In the genomic region with DNA sequence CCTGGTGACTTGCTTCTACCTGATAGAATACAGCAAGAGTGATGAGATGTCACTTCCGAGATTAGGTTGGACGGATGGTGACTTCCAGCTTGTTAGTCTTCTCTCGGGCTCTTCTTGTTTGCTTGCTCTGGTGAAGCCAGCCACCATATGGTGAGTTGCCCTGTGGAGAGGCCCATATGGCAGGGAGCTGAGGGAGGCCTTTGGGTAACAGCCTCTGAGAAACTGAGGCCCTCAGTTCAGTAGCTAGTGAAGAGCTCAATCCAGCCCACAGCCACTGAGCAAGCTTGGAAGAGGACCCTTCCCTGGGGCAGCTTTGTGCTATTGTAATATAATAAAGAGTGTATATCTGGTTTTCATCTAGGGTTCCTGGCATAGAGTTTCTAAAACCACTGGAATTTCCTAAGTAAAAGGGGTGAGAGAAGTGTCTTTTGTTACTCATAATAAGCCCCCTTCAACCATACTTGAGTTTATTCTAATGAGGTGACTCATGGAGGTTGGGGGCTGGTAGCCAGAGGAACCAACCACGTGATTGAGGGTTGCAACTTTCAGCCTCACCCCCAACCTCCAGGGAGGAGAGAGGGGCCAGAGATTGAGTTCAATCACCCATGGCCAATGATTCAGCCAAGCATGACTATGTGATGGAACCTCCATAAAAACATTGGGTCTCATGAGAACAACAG, we compare ENCODE assay signal across 11 cellular contexts. TPM values are rescaled to one million over a fixed set of nuclear protein-coding genes. Genes with fewer than 3 reads are reported as not detected.
DNase-seq lines count a peak whose midpoint lies in the region; ATAC-seq, FAIRE-seq and TF ChIP-seq lines count a peak whose summit lies in the region.
"Had no signal": no experiment of that assay in that cellular context is flagged by ENCODE, and none has a peak within 500 bp of the region (broad histone marks: within the 10 kb centered on the region; RNA-seq: fewer than 3 reads in every experiment).

No MANE protein-coding gene starts in this region.

- no peak overlapping the region for H2BK15ac ChIP-seq in H9 (ENCODE audit: low read depth, low read length)

- H3K4me3 Mint-ChIP-seq in CD14-positive monocyte (no peak overlapping the region), astrocyte (ENCODE audit: unreplicated experiment) (no peak overlapping the region), H9 (no peak overlapping the region)

- H3K79me1 ChIP-seq in H9 (ENCODE audit: insufficient read depth, low read depth, low read length, poor library complexity, severe bottlenecking) = no peaks in the 10 kb centered on the region

- no peaks in the 10 kb centered on the region for H3K23me2 ChIP-seq in H9 (ENCODE audit: insufficient read length, low read depth, low read length, poor library complexity, severe bottlenecking)

- H3K9me3 Mint-ChIP-seq in CD14-positive monocyte (no peaks in the 10 kb centered on the region), astrocyte (ENCODE audit: unreplicated experiment) (no peaks in the 10 kb centered on the region), H9 (no peaks in the 10 kb centered on the region)

- no CpG with 5 or more reads among the region's 4 CpGs for WGBS in H9 (ENCODE audit: extremely low coverage, insufficient read length, low lambda C conversion rate)

- intact Hi-C loops in CD14-positive monocyte (cut with micrococcal nuclease) = loop anchor here in 1 of 2 donors (10.0 kb wide), 1 partner anchor 254 kb away; the partner anchor contains the start of gene MYEOV

- no peak overlapping the region for H3T11ph ChIP-seq in H9 (ENCODE audit: low read length)

- no peak overlapping the region for H2BK120ac ChIP-seq in H9 (ENCODE audit: low read depth, low read length, poor library complexity, severe bottlenecking)

- H2BK20ac ChIP-seq in H9 (ENCODE audit: low read depth, low read length, poor library complexity, severe bottlenecking) = no peak overlapping the region

- H3K4ac ChIP-seq in H9 (ENCODE audit: low read depth, low read length) = no peak overlapping the region

- no peak for ATAC-seq in HG02885 (IDR thresholded peaks at IDR 0.05; ENCODE audit: poor library complexity, unreplicated experiment)

- TF ChIP-seq CTCF in CD14-positive monocyte (IDR thresholded peaks at IDR 0.05) (no peak), astrocyte (IDR thresholded peaks at IDR 0.05; ENCODE audit: insufficient read depth, low read depth, low read length) (no peak), H9 (conservative IDR thresholded peaks at IDR 0.05) (no peak)

- H3K4me3 ChIP-seq in astrocyte (ENCODE audit: insufficient read depth, low read depth, low read length) = no peak overlapping the region
- H3K4me3 ChIP-seq in neuron (ENCODE audit: low read length) = no peak overlapping the region
- H3K4me3 ChIP-seq: left ventricle myocardium inferior, upper lobe of left lung had no signal

- H3K4me1 Mint-ChIP-seq in CD14-positive monocyte (peaks cover 54% of the 10 kb centered on the region), astrocyte (ENCODE audit: low read depth, unreplicated experiment) (peaks cover 24% of the 10 kb centered on the region), H9 (peaks cover 30 to 32% of the 10 kb centered on the region in 2 experiments)

- H3K4me1 ChIP-seq in astrocyte (ENCODE audit: insufficient read depth, low read length) = peaks cover 32% of the 10 kb centered on the region
- H3K4me1 ChIP-seq in neuron (ENCODE audit: insufficient read depth, low read length) = peaks cover 23% of the 10 kb centered on the region
- no peaks in the 10 kb centered on the region; the same call in 1 of the 2 replicates for H3K4me1 ChIP-seq in H9 (ENCODE audit: insufficient read depth, low read length)

- H3K27ac Mint-ChIP-seq in CD14-positive monocyte (peak overlapping the region in 6 of 7 donors; percentile 20 to 81 (median 71)), astrocyte (ENCODE audit: unreplicated experiment) (peak overlapping the region; percentile 38), H9 (no peak overlapping the region; a peak in 1 of 7 replicates)

- no peak overlapping the region for H2BK5ac ChIP-seq in H9 (ENCODE audit: insufficient read length, low read length)

- no peaks in the 10 kb centered on the region for H3K9me3 ChIP-seq in astrocyte (ENCODE audit: insufficient read depth, low read depth, low read length)
- H3K9me3 ChIP-seq in neuron (ENCODE audit: low read length) = no peaks in the 10 kb centered on the region
- no peaks in the 10 kb centered on the region for H3K9me3 ChIP-seq in H9 (ENCODE audit: control insufficient read depth, low read depth, low read length)
- H3K9me3 ChIP-seq: left ventricle myocardium inferior, upper lobe of left lung had no signal

- H4K20me1 ChIP-seq in astrocyte (ENCODE audit: insufficient read depth, low read length) (no peaks in the 10 kb centered on the region), H9 (ENCODE audit: control insufficient read depth, insufficient read depth, insufficient read length) (no peaks in the 10 kb centered on the region)

- H2BK12ac ChIP-seq in H9 (ENCODE audit: insufficient read length, low read depth, low read length) = no peak overlapping the region

- H2AFZ ChIP-seq in astrocyte (ENCODE audit: low read depth, low read length) (no peak overlapping the region), neuron (ENCODE audit: low read depth, low read length) (peak overlapping the region; percentile 9), H9 (ENCODE audit: low read length) (no peak overlapping the region)

- H3K18ac ChIP-seq in H9 (ENCODE audit: insufficient read length, low read depth, low read length) = no peak overlapping the region

- H3K23ac ChIP-seq in H9 (ENCODE audit: insufficient read length, low read depth, low read length) = no peak overlapping the region

- no peak overlapping the region for H2AK5ac ChIP-seq in H9 (ENCODE audit: insufficient read length, low read length)

- no peak overlapping the region for H4K91ac ChIP-seq in H9 (ENCODE audit: insufficient read length, low read depth, low read length)

- DNase-seq in CD14-positive monocyte (ENCODE audit: low spot score) (no peak), HK-2 (ENCODE audit: unreplicated experiment) (peak; percentile 58), astrocyte (ENCODE audit: low read depth) (peak; percentile 89), NOMO-1 (lab: John Stamatoyannopoulos, UW; ENCODE audit: unreplicated experiment in 2 of 2) (no peak), H9 (no peak)
- DNase-seq: activated CD4-positive, alpha-beta T cell treated with anti-CD3 and anti-CD28 coated beads, Interleukin-2, amount 50 U/mL, for 1 hour; left ventricle myocardium inferior; small intestine; upper lobe of left lung had no signal

- no peak overlapping the region for H4K8ac ChIP-seq in H9 (replicated peaks; ENCODE audit: insufficient read length, low read depth, low read length)

- H3K4me2 ChIP-seq in astrocyte (ENCODE audit: low read length) (peak overlapping the region; percentile 62), H9 (ENCODE audit: insufficient read depth, insufficient read length, low read length) (no peak overlapping the region)

- peak overlapping the region; percentile 65 for H3K27ac ChIP-seq in astrocyte (ENCODE audit: low read depth, low read length)
- H3K27ac ChIP-seq in H9 (ENCODE audit: insufficient read length, low read depth, low read length) = no peak overlapping the region
- H3K27ac ChIP-seq: upper lobe of left lung had no signal

- H3K36me3 Mint-ChIP-seq in CD14-positive monocyte (no peaks in the 10 kb centered on the region), astrocyte (ENCODE audit: low read depth, unreplicated experiment) (no peaks in the 10 kb centered on the region), H9 (ENCODE audit: insufficient read depth in 1 of 3, low read depth in 3 of 3) (no peaks in the 10 kb centered on the region)

- H3K9ac ChIP-seq in astrocyte (ENCODE audit: low read length) = peak overlapping the region; percentile 40
- no peak overlapping the region for H3K9ac ChIP-seq in H9 (ENCODE audit: extremely low read depth, insufficient read length, low read length)

- H3K14ac ChIP-seq in H9 (ENCODE audit: insufficient read depth, low read length) = no peak overlapping the region

- H3K36me3 ChIP-seq in astrocyte (ENCODE audit: insufficient read depth, low read length) = no peaks in the 10 kb centered on the region
- no peaks in the 10 kb centered on the region for H3K36me3 ChIP-seq in neuron (ENCODE audit: insufficient read depth, low read length)
- H3K36me3 ChIP-seq: left ventricle myocardium inferior, upper lobe of left lung had no signal

- peaks cover 0 to 2% (median 2%) of the 10 kb centered on the region in 3 donors for H3K27me3 Mint-ChIP-seq in CD14-positive monocyte (ENCODE audit: low read depth in 3 of 3)
- no peaks in the 10 kb centered on the region for H3K27me3 Mint-ChIP-seq in astrocyte (ENCODE audit: low read depth, unreplicated experiment)
- H3K27me3 Mint-ChIP-seq in H9 (ENCODE audit: low read depth) = no peaks in the 10 kb centered on the region

- no peak overlapping the region for H4K5ac ChIP-seq in H9 (ENCODE audit: insufficient read length, low read depth, low read length)

- no peaks in the 10 kb centered on the region for H3K79me2 ChIP-seq in astrocyte (ENCODE audit: insufficient read depth, low read length)
- no peaks in the 10 kb centered on the region for H3K79me2 ChIP-seq in H9 (ENCODE audit: insufficient read depth, low read length)

- no peak for FAIRE-seq in astrocyte (lab: Jason Lieb, UNC)
- FAIRE-seq: small intestine had no signal

- H3K27me3 ChIP-seq in astrocyte (ENCODE audit: insufficient read depth, low read length) (no peaks in the 10 kb centered on the region), neuron (ENCODE audit: insufficient read depth, low read length) (no peaks in the 10 kb centered on the region), H9 (ENCODE audit: insufficient read depth, low read length) (no peaks in the 10 kb centered on the region)
- H3K27me3 ChIP-seq: upper lobe of left lung had no signal

- no peak overlapping the region for H3K56ac ChIP-seq in H9 (ENCODE audit: insufficient read length, low read depth, low read length)

RNA-seq across cellular contexts. Expression of gene TPCN2, which starts 8.0 kb away (rescaled TPM):
- 10 to 100 TPM; 29.3 to 31.5 TPM for polyA plus RNA-seq in CD14-positive monocyte
- total RNA-seq in astrocyte = 8.4 and 9.5 TPM in 2 replicates
- 16.2 and 16.8 TPM in 2 replicates for total RNA-seq in H9 (2021)

RNA-seq across cellular contexts. Expression of gene MRGPRF, which starts 27.7 kb away (rescaled TPM):
- under 1 TPM in 1 of 2 donors, not detected in 1; 0.22 TPM for polyA plus RNA-seq in CD14-positive monocyte
- total RNA-seq in astrocyte (3.2 and 4.1 TPM in 2 replicates), H9 (2021) (4.0 and 4.3 TPM in 2 replicates)

RNA-seq across cellular contexts. Expression of gene MRGPRD, which starts 59.9 kb away (rescaled TPM):
- polyA plus RNA-seq in CD14-positive monocyte = not detected
- total RNA-seq in astrocyte (not detected in 2 replicates), H9 (2021) (not detected in 2 replicates)
- total RNA-seq: left ventricle myocardium inferior, upper lobe of left lung had no signal

Comparison
In these comparisons a context has a peak if more than half of its experiments do, and no peak if none do; other contexts are left out.
1. DNase-seq: peak in HK-2 (single experiment) and astrocyte (single experiment); none in CD14-positive monocyte (single experiment), NOMO-1 (0 of 2) and H9 (single experiment).
2. H3K27ac Mint-ChIP-seq: peak in CD14-positive monocyte (6 of 7) and astrocyte (single experiment); none in H9 (0 of 3).